Comparison of ENCODE assay signal across 13 cellular contexts in genomic region chr4:174857253-174857800, GRCh38. TPM values are rescaled to one million over a fixed set of nuclear protein-coding genes. Genes with fewer than 3 reads are reported as not detected.
DNase-seq lines count a peak whose midpoint lies in the region; FAIRE-seq and TF ChIP-seq lines count a peak whose summit lies in the region.
"Not testable (repeated sequence)": the region's sequence is repeated elsewhere in the genome, so short reads cannot be mapped to it uniquely, and the experiment has no call there.
"Had no signal": no experiment of that assay in that cellular context is flagged by ENCODE, and none has a peak within 500 bp of the region (broad histone marks: within the 10 kb centered on the region; RNA-seq: fewer than 3 reads in every experiment).

No MANE protein-coding gene starts in this region.

- not testable (repeated sequence) for TF ChIP-seq CTCF in OCI-LY7 (conservative IDR thresholded peaks at IDR 0.05; ENCODE audit: low read length)

- POLR2A ChIA-PET in OCI-LY7 (lab: Charles Lee), result interaction anchor here (0.7 to 1.2 kb wide), 4 partner anchors 9 to 797 kb away, joined by 3 to 4 read pairs (median 3); no protein-coding TSS in a partner anchor

- H3K79me2 ChIP-seq in OCI-LY7 (ENCODE audit: insufficient read depth, low read depth, low read length), result not testable (repeated sequence)

- not testable (repeated sequence) for H4K20me1 ChIP-seq in OCI-LY7 (ENCODE audit: insufficient read depth, low read length)

- peak overlapping the region; percentile 35 for H3K4me2 ChIP-seq in OCI-LY7 (ENCODE audit: low read length)

- CTCF ChIA-PET in OCI-LY7 (lab: Charles Lee; ENCODE audit: unreplicated experiment), result not testable (repeated sequence)

- FAIRE-seq in HTR-8/SVneo (lab: Jason Lieb, UNC), result peak; percentile 80

- peaks cover 23% of the 10 kb centered on the region for H3K36me3 ChIP-seq in OCI-LY7 (ENCODE audit: insufficient read depth, low read length)

- DNase-seq in DMS53 (lab: John Stamatoyannopoulos, UW), result peak; percentile 32
- DNase-seq in HTR-8/SVneo (ENCODE audit: insufficient read length, low spot score); OCI-LY7 (ENCODE audit: low spot score): not testable (repeated sequence)
- peak; percentile 6 for DNase-seq in NCI-H146 (lab: John Stamatoyannopoulos, UW)
- peak; percentile 70 for DNase-seq in NCI-H2227 (lab: John Stamatoyannopoulos, UW; ENCODE audit: unreplicated experiment)
- peak; percentile 18 for DNase-seq in NCI-H748 (lab: John Stamatoyannopoulos, UW; ENCODE audit: unreplicated experiment)
- peak; percentile 18 for DNase-seq in left kidney (ENCODE audit: low read depth, low spot score)

- H3K27ac ChIP-seq in OCI-LY7 (ENCODE audit: low read depth, low read length, poor library complexity, severe bottlenecking), result peak overlapping the region; percentile 49

- peaks cover 32% of the 10 kb centered on the region for H3K4me1 ChIP-seq in OCI-LY7 (ENCODE audit: insufficient read depth, low read length, poor library complexity, severe bottlenecking)

- not testable (repeated sequence) for H3K4me3 ChIP-seq in OCI-LY7 (ENCODE audit: low read depth, low read length, poor library complexity, severe bottlenecking)

- intact Hi-C loops in OCI-LY7 (cut with micrococcal nuclease; ENCODE audit: unreplicated experiment), result not testable (repeated sequence)

- peaks cover 50% of the 10 kb centered on the region for H3K9me3 ChIP-seq in OCI-LY7 (ENCODE audit: low read length)

- BruUV-seq in OCI-LY7 (replicated peaks; lab: Mats Ljungman, UMichigan), result not testable (repeated sequence)

- H3K9me2 ChIP-seq in OCI-LY7 (ENCODE audit: insufficient read depth, low read length), result not testable (repeated sequence)

- 0 out of 2 replicates have a peak overlapping the region, but pooled peaks have one; percentile 1 for H2AFZ ChIP-seq in OCI-LY7 (ENCODE audit: low read length)

RNA-seq across cellular contexts. Expression of gene GLRA3, which starts 28.3 kb away (rescaled TPM):
- total RNA-seq in OCI-LY7 (2014; rRNA removed; shearing (Covaris generic)), result 0.21 and 0.92 TPM in 2 replicates
- 1.1 and 1.6 TPM in 2 replicates for total RNA-seq in OCI-LY7 (2022)
- total RNA-seq: CD4-positive, alpha-beta memory T cell; G401; GM12878; GM23248; H4; HT-29 had no signal
